1 cellular context compared by ENCODE assay signal in genomic region chr12:104579716-104580495, GRCh38.
A peak's percentile ranks its signal among the peaks of the same experiment; 100 is the strongest.
TF ChIP-seq lines count a peak whose summit lies in the region.

No MANE protein-coding gene starts in this region.

TF ChIP-seq in GM12878, 131 proteins besides CTCF, POLR2A, EP300 and RAD21 (continued from another document and continues in another):
- no peak for TF ChIP-seq POLR2AphosphoS5 (IDR thresholded peaks at IDR 0.05; ENCODE audit: low read length)
- TF ChIP-seq FOXM1 (IDR thresholded peaks at IDR 0.05; ENCODE audit: low read depth, low read length), result peak; percentile 73; the same call in 1 of the 2 replicates
- no peak for TF ChIP-seq HDAC6 (IDR thresholded peaks at IDR 0.05; ENCODE audit: unreplicated experiment)
- TF ChIP-seq SREBF1 (IDR thresholded peaks at IDR 0.05; ENCODE audit: low read length), result no peak
- TF ChIP-seq EGR1 (IDR thresholded peaks at IDR 0.05; ENCODE audit: borderline replicate concordance in 1 of 2, low read depth in 2 of 2, low read length in 2 of 2), result no peak
- no peak for TF ChIP-seq STAT3 (IDR thresholded peaks at IDR 0.05; ENCODE audit: low read depth, low read length)
- 0 out of 2 replicates have a peak, but pooled peaks have one; percentile 16 for TF ChIP-seq CBFB (IDR thresholded peaks at IDR 0.05; ENCODE audit: low read depth)
- TF ChIP-seq, protein P1, sequence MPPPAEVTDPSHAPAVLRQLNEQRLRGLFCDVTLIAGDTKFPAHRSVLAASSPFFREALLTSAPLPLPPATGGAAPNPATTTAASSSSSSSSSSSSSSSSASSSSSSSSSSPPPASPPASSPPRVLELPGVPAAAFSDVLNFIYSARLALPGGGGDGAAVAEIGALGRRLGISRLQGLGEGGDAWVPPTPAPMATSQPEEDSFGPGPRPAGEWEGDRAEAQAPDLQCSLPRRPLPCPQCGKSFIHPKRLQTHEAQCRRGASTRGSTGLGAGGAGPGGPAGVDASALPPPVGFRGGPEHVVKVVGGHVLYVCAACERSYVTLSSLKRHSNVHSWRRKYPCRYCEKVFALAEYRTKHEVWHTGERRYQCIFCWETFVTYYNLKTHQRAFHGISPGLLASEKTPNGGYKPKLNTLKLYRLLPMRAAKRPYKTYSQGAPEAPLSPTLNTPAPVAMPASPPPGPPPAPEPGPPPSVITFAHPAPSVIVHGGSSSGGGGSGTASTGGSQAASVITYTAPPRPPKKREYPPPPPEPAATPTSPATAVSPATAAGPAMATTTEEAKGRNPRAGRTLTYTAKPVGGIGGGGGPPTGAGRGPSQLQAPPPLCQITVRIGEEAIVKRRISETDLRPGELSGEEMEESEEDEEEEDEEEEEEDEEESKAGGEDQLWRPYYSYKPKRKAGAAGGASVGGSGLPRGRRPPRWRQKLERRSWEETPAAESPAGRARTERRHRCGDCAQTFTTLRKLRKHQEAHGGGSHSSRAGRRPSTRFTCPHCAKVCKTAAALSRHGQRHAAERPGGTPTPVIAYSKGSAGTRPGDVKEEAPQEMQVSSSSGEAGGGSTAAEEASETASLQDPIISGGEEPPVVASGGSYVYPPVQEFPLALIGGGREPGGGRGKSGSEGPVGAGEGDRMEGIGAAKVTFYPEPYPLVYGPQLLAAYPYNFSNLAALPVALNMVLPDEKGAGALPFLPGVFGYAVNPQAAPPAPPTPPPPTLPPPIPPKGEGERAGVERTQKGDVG (CRISPR knock-in tag; IDR thresholded peaks at IDR 0.05), result no peak
- no peak for TF ChIP-seq TAF1 (IDR thresholded peaks at IDR 0.05; ENCODE audit: borderline replicate concordance, low read depth, low read length)
- no peak for TF ChIP-seq SMARCA5 (IDR thresholded peaks at IDR 0.05)
- TF ChIP-seq SIX5 (IDR thresholded peaks at IDR 0.05; ENCODE audit: low read depth, low read length, severe bottlenecking), result no peak
- TF ChIP-seq SUZ12 (IDR thresholded peaks at IDR 0.05; ENCODE audit: unreplicated experiment), result no peak
- TF ChIP-seq CREM (IDR thresholded peaks at IDR 0.05; ENCODE audit: low read depth), result peak; percentile 66; the same call in 1 of the 2 replicates
- TF ChIP-seq YBX1 (IDR thresholded peaks at IDR 0.05), result no peak
- TF ChIP-seq BMI1 (IDR thresholded peaks at IDR 0.05; ENCODE audit: borderline replicate concordance), result no peak
- peak; percentile 93 for TF ChIP-seq TCF7 (IDR thresholded peaks at IDR 0.05; ENCODE audit: borderline replicate concordance)
- TF ChIP-seq, protein P2, sequence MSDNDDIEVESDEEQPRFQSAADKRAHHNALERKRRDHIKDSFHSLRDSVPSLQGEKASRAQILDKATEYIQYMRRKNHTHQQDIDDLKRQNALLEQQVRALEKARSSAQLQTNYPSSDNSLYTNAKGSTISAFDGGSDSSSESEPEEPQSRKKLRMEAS (IDR thresholded peaks at IDR 0.05; ENCODE audit: low read depth, low read length), result no peak
- TF ChIP-seq, protein P3, sequence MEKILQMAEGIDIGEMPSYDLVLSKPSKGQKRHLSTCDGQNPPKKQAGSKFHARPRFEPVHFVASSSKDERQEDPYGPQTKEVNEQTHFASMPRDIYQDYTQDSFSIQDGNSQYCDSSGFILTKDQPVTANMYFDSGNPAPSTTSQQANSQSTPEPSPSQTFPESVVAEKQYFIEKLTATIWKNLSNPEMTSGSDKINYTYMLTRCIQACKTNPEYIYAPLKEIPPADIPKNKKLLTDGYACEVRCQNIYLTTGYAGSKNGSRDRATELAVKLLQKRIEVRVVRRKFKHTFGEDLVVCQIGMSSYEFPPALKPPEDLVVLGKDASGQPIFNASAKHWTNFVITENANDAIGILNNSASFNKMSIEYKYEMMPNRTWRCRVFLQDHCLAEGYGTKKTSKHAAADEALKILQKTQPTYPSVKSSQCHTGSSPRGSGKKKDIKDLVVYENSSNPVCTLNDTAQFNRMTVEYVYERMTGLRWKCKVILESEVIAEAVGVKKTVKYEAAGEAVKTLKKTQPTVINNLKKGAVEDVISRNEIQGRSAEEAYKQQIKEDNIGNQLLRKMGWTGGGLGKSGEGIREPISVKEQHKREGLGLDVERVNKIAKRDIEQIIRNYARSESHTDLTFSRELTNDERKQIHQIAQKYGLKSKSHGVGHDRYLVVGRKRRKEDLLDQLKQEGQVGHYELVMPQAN (conservative IDR thresholded peaks at IDR 0.05), result no peak
- no peak for TF ChIP-seq FOXK2 (IDR thresholded peaks at IDR 0.05)
- TF ChIP-seq MEF2B (IDR thresholded peaks at IDR 0.05; ENCODE audit: partially characterized antibody, poor library complexity, severe bottlenecking), result peak; percentile 74
- TF ChIP-seq YY1 (IDR thresholded peaks at IDR 0.05; ENCODE audit: low read depth, low read length), result no peak
- TF ChIP-seq SP1 (IDR thresholded peaks at IDR 0.05; ENCODE audit: low read depth, low read length), result no peak
- TF ChIP-seq RFX5 (IDR thresholded peaks at IDR 0.05; ENCODE audit: low read depth, low read length), result no peak
- no peak for TF ChIP-seq ZBED1 (IDR thresholded peaks at IDR 0.05; ENCODE audit: borderline replicate concordance)
- no peak for TF ChIP-seq ESRRA (IDR thresholded peaks at IDR 0.05; ENCODE audit: low read length)
- no peak for TF ChIP-seq POLR2AphosphoS2 (IDR thresholded peaks at IDR 0.05; ENCODE audit: low read depth, low read length)
- no peak for TF ChIP-seq EZH2 (IDR thresholded peaks at IDR 0.05; ENCODE audit: borderline replicate concordance, control insufficient read depth, low read depth, low read length)
- no peak for TF ChIP-seq ZZZ3 (IDR thresholded peaks at IDR 0.05; ENCODE audit: control insufficient read depth, insufficient read length, low read depth)
- TF ChIP-seq ZNF207 (IDR thresholded peaks at IDR 0.05; ENCODE audit: borderline replicate concordance), result no peak
- TF ChIP-seq PAX5 (IDR thresholded peaks at IDR 0.05; ENCODE audit: borderline replicate concordance, low read depth, low read length), result no peak
- peak; percentile 77; the same call in 1 of the 2 replicates for TF ChIP-seq JUND (IDR thresholded peaks at IDR 0.05; ENCODE audit: low read depth, low read length)
- peak; percentile 93 for TF ChIP-seq NFIC (IDR thresholded peaks at IDR 0.05; ENCODE audit: low read depth, low read length)
- TF ChIP-seq E2F8 (IDR thresholded peaks at IDR 0.05; ENCODE audit: low read depth, partially characterized antibody), result no peak
- no peak for TF ChIP-seq CHD2 (IDR thresholded peaks at IDR 0.05; ENCODE audit: borderline replicate concordance, low read depth, low read length)
- TF ChIP-seq NR2F1 (conservative IDR thresholded peaks at IDR 0.05), result peak; percentile 96
- peak in 1 of 2 experiments; percentile 55; a peak in 1 of 4 replicates for TF ChIP-seq ETV6 (conservative IDR thresholded peaks at IDR 0.05 in 1 of 2, IDR thresholded peaks at IDR 0.05 in 1 of 2; ENCODE audit: borderline replicate concordance in 1 of 2, low read depth in 1 of 2)
- TF ChIP-seq, protein P4, sequence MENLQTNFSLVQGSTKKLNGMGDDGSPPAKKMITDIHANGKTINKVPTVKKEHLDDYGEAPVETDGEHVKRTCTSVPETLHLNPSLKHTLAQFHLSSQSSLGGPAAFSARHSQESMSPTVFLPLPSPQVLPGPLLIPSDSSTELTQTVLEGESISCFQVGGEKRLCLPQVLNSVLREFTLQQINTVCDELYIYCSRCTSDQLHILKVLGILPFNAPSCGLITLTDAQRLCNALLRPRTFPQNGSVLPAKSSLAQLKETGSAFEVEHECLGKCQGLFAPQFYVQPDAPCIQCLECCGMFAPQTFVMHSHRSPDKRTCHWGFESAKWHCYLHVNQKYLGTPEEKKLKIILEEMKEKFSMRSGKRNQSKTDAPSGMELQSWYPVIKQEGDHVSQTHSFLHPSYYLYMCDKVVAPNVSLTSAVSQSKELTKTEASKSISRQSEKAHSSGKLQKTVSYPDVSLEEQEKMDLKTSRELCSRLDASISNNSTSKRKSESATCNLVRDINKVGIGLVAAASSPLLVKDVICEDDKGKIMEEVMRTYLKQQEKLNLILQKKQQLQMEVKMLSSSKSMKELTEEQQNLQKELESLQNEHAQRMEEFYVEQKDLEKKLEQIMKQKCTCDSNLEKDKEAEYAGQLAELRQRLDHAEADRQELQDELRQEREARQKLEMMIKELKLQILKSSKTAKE (IDR thresholded peaks at IDR 0.05; ENCODE audit: low read depth, poor library complexity, severe bottlenecking), result peak; percentile 94
- TF ChIP-seq ZNF217 (IDR thresholded peaks at IDR 0.05), result peak; percentile 57; the same call in 1 of the 2 replicates
- TF ChIP-seq BCLAF1 (IDR thresholded peaks at IDR 0.05), result no peak
- TF ChIP-seq GATAD2B (conservative IDR thresholded peaks at IDR 0.05; ENCODE audit: low read depth), result no peak
- no peak for TF ChIP-seq GABPA (IDR thresholded peaks at IDR 0.05; ENCODE audit: low read depth)
- no peak for TF ChIP-seq TCF3 (IDR thresholded peaks at IDR 0.05; ENCODE audit: borderline replicate concordance, insufficient read depth, low read depth, low read length)
- no peak for TF ChIP-seq TCF12 (IDR thresholded peaks at IDR 0.05; ENCODE audit: low read depth, low read length)
- no peak for TF ChIP-seq HDAC2 (IDR thresholded peaks at IDR 0.05)
- no peak for TF ChIP-seq KLF5 (IDR thresholded peaks at IDR 0.05; ENCODE audit: partially characterized antibody)
- TF ChIP-seq, protein P5, sequence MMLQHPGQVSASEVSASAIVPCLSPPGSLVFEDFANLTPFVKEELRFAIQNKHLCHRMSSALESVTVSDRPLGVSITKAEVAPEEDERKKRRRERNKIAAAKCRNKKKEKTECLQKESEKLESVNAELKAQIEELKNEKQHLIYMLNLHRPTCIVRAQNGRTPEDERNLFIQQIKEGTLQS (IDR thresholded peaks at IDR 0.05; ENCODE audit: borderline replicate concordance, extremely low read depth, low read depth, low read length), result no peak
- no peak for TF ChIP-seq SREBF2 (IDR thresholded peaks at IDR 0.05; ENCODE audit: low read length)
- TF ChIP-seq, protein P6, sequence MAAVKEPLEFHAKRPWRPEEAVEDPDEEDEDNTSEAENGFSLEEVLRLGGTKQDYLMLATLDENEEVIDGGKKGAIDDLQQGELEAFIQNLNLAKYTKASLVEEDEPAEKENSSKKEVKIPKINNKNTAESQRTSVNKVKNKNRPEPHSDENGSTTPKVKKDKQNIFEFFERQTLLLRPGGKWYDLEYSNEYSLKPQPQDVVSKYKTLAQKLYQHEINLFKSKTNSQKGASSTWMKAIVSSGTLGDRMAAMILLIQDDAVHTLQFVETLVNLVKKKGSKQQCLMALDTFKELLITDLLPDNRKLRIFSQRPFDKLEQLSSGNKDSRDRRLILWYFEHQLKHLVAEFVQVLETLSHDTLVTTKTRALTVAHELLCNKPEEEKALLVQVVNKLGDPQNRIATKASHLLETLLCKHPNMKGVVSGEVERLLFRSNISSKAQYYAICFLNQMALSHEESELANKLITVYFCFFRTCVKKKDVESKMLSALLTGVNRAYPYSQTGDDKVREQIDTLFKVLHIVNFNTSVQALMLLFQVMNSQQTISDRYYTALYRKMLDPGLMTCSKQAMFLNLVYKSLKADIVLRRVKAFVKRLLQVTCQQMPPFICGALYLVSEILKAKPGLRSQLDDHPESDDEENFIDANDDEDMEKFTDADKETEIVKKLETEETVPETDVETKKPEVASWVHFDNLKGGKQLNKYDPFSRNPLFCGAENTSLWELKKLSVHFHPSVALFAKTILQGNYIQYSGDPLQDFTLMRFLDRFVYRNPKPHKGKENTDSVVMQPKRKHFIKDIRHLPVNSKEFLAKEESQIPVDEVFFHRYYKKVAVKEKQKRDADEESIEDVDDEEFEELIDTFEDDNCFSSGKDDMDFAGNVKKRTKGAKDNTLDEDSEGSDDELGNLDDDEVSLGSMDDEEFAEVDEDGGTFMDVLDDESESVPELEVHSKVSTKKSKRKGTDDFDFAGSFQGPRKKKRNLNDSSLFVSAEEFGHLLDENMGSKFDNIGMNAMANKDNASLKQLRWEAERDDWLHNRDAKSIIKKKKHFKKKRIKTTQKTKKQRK (IDR thresholded peaks at IDR 0.05; ENCODE audit: low read depth, low read length), result no peak
- TF ChIP-seq MLLT1 (IDR thresholded peaks at IDR 0.05), result 0 out of 2 replicates have a peak, but pooled peaks have one; percentile 20
